Comparison of ENCODE assay signal across 1 cellular context in genomic region chr14:104754213-104754851, GRCh38.
TF ChIP-seq lines count a peak whose summit lies in the region.

No MANE protein-coding gene starts in this region.

TF ChIP-seq in GM23338, 12 proteins besides CTCF, POLR2A, EP300 and RAD21 (continued from another document):
- TF ChIP-seq, protein P1, sequence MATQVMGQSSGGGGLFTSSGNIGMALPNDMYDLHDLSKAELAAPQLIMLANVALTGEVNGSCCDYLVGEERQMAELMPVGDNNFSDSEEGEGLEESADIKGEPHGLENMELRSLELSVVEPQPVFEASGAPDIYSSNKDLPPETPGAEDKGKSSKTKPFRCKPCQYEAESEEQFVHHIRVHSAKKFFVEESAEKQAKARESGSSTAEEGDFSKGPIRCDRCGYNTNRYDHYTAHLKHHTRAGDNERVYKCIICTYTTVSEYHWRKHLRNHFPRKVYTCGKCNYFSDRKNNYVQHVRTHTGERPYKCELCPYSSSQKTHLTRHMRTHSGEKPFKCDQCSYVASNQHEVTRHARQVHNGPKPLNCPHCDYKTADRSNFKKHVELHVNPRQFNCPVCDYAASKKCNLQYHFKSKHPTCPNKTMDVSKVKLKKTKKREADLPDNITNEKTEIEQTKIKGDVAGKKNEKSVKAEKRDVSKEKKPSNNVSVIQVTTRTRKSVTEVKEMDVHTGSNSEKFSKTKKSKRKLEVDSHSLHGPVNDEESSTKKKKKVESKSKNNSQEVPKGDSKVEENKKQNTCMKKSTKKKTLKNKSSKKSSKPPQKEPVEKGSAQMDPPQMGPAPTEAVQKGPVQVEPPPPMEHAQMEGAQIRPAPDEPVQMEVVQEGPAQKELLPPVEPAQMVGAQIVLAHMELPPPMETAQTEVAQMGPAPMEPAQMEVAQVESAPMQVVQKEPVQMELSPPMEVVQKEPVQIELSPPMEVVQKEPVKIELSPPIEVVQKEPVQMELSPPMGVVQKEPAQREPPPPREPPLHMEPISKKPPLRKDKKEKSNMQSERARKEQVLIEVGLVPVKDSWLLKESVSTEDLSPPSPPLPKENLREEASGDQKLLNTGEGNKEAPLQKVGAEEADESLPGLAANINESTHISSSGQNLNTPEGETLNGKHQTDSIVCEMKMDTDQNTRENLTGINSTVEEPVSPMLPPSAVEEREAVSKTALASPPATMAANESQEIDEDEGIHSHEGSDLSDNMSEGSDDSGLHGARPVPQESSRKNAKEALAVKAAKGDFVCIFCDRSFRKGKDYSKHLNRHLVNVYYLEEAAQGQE (IDR thresholded peaks at IDR 0.05; ENCODE audit: unreplicated experiment): no peak
- no peak for TF ChIP-seq EZH2phosphoT487 (IDR thresholded peaks at IDR 0.05; ENCODE audit: unreplicated experiment)
- no peak for TF ChIP-seq JUNB (IDR thresholded peaks at IDR 0.05; ENCODE audit: unreplicated experiment)
